13 cellular contexts compared by ENCODE assay signal in genomic region chr3:68306571-68306970, GRCh38.
DNase-seq lines count a peak whose midpoint lies in the region; TF ChIP-seq lines count a peak whose summit lies in the region.
"Had no signal": no experiment of that assay in that cellular context is flagged by ENCODE, and none has a peak within 500 bp of the region (broad histone marks: within the 10 kb centered on the region; RNA-seq: fewer than 3 reads in every experiment).

No MANE protein-coding gene starts in this region.

- no peak for TF ChIP-seq CTCF in HFFc6 (IDR thresholded peaks at IDR 0.05)

- H3K27me3 ChIP-seq in HAP-1 (ENCODE audit: low read depth): no peaks in the 10 kb centered on the region
- H3K27me3 ChIP-seq: ascending aorta, esophagus squamous epithelium had no signal

- H3K27me3 Mint-ChIP-seq in HFFc6 (ENCODE audit: insufficient read depth): no peaks in the 10 kb centered on the region
- H3K27me3 Mint-ChIP-seq: memory B cell; stimulated activated memory B cell treated with anti-CD40 and anti-IgM and Interleukin-4, amounts not matched to agents 10 μg/mL and 1 μg/mL and 100 μg/mL, for 72 hours had no signal

- H3K36me3 ChIP-seq in HAP-1 (replicated peaks): no peaks in the 10 kb centered on the region
- H3K36me3 ChIP-seq: ascending aorta, esophagus squamous epithelium had no signal

- peak; percentile 5 for DNase-seq in CMK (ENCODE audit: low read depth)
- DNase-seq in HAP-1 (ENCODE audit: low spot score in 2 of 2): peak; percentile 5 to 42
- DNase-seq in T follicular helper cell (ENCODE audit: low read depth): peak; percentile 1
- DNase-seq in kidney tubule cell (ENCODE audit: low spot score): peak; percentile 16
- DNase-seq in posterior vena cava (ENCODE audit: low spot score): no peak
- no peak for DNase-seq in HFFc6
- DNase-seq in activated T-cell treated with anti-CD3 and anti-CD28 coated beads for 4 hours: no peak
- no peak for DNase-seq in NCI-H774 (lab: John Stamatoyannopoulos, UW)
- DNase-seq: DMS153, esophagus squamous epithelium had no signal

- no peaks in the 10 kb centered on the region for H3K36me3 Mint-ChIP-seq in HFFc6 (ENCODE audit: low read depth)
- H3K36me3 Mint-ChIP-seq: memory B cell; stimulated activated memory B cell treated with anti-CD40 and anti-IgM and Interleukin-4, amounts not matched to agents 10 μg/mL and 1 μg/mL and 100 μg/mL, for 72 hours had no signal

- in situ Hi-C loops in HAP-1 (cut with MboI; ENCODE audit: low sequenced_read_pairs): no loop called here

- H3K9me3 ChIP-seq in HAP-1: no peaks in the 10 kb centered on the region
- H3K9me3 ChIP-seq: ascending aorta, esophagus squamous epithelium had no signal

- intact Hi-C loops in posterior vena cava (cut with DNase I): no loop called here

- H3K4me1 ChIP-seq in HAP-1: no peaks in the 10 kb centered on the region
- H3K4me1 ChIP-seq: ascending aorta, esophagus squamous epithelium had no signal

- H3K27ac Mint-ChIP-seq in HFFc6: no peak overlapping the region
- H3K27ac Mint-ChIP-seq: memory B cell; stimulated activated memory B cell treated with anti-CD40 and anti-IgM and Interleukin-4, amounts not matched to agents 10 μg/mL and 1 μg/mL and 100 μg/mL, for 72 hours had no signal

- H3K9me3 Mint-ChIP-seq in HFFc6: peaks cover 6% of the 10 kb centered on the region
- H3K9me3 Mint-ChIP-seq: stimulated activated memory B cell treated with anti-CD40 and anti-IgM and Interleukin-4, amounts not matched to agents 10 μg/mL and 1 μg/mL and 100 μg/mL, for 72 hours had no signal

- H3K4me3 ChIP-seq in HAP-1: no peak overlapping the region
- H3K4me3 ChIP-seq: ascending aorta, esophagus squamous epithelium had no signal

- H3K4me3 Mint-ChIP-seq in HFFc6: no peak overlapping the region
- H3K4me3 Mint-ChIP-seq: memory B cell; stimulated activated memory B cell treated with anti-CD40 and anti-IgM and Interleukin-4, amounts not matched to agents 10 μg/mL and 1 μg/mL and 100 μg/mL, for 72 hours had no signal

- H3K4me1 Mint-ChIP-seq in HFFc6 (ENCODE audit: low read depth): no peaks in the 10 kb centered on the region
- H3K4me1 Mint-ChIP-seq: memory B cell; stimulated activated memory B cell treated with anti-CD40 and anti-IgM and Interleukin-4, amounts not matched to agents 10 μg/mL and 1 μg/mL and 100 μg/mL, for 72 hours had no signal

Comparison
In these comparisons a context has a peak if more than half of its experiments do, and no peak if none do; other contexts are left out.
1. DNase-seq: peak in CMK (single experiment), HAP-1 (2 of 2), T follicular helper cell (single experiment) and kidney tubule cell (single experiment); none in posterior vena cava (single experiment), HFFc6 (single experiment), activated T-cell treated with anti-CD3 and anti-CD28 coated beads for 4 hours (single experiment) and NCI-H774 (single experiment).